ENCODE assay signal across 1 cellular context in genomic region chr3:110405830-110406580, GRCh38.
TF ChIP-seq lines count a peak whose summit lies in the region.

No MANE protein-coding gene starts in this region.

TF ChIP-seq in HepG2, 621 proteins besides CTCF, POLR2A, EP300 and RAD21 (continued from another document):
- TF ChIP-seq HMGXB3 (CRISPR knock-in tag; IDR thresholded peaks at IDR 0.05; ENCODE audit: borderline replicate concordance) (no peak), EEA1 (CRISPR knock-in tag; IDR thresholded peaks at IDR 0.05; ENCODE audit: borderline replicate concordance) (no peak), NFRKB (IDR thresholded peaks at IDR 0.05) (no peak), UBTF (CRISPR knock-in tag; IDR thresholded peaks at IDR 0.05) (no peak)
